In the genomic region with DNA sequence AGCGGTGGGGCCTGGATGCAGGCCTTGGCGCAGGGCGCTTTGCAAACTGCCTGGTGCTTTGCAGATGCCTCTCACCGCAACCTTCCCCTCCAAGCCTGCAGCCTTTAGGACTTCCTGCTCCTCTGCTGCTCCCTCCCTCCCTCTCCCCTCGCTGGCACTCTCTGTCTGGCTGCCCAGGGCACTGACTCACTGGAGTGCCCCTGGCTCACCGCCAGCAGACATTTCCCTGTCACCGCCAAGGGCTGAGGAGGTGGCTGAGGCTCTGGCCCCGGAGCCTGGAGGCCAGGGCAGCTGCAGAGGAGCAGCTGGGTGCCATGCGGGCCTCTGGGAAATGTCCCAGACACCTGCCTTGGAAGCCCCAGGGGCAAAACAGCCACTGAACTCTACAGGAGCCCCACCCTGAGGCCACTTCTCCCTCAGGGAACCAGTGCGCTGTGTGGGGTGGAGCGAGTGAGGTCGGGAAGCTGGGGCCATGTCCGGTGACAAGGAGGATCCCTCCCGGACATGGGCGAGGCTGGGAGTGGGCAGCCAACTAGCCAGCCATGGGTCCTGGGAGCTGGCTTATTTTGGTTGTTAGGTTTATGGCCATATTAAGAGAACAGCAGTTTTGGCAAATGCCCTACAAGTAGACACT, we compare ENCODE assay signal across 8 cellular contexts. TPM values are rescaled to one million over a fixed set of nuclear protein-coding genes. Genes with fewer than 3 reads are reported as not detected.
A peak's percentile ranks its signal among the peaks of the same experiment; 100 is the strongest.
DNase-seq lines count a peak whose midpoint lies in the region; ATAC-seq and TF ChIP-seq lines count a peak whose summit lies in the region.

No MANE protein-coding gene starts in this region.

- H3K27me3 ChIP-seq in skeletal muscle satellite cell (ENCODE audit: control insufficient read depth, insufficient read depth, low read length) = no peaks in the 10 kb centered on the region

- no peak for TF ChIP-seq CTCF in glutamatergic neuron (IDR thresholded peaks at IDR 0.05; ENCODE audit: partially characterized antibody, unreplicated experiment)

- peaks cover 5% of the 10 kb centered on the region for H3K9me3 Mint-ChIP-seq in glutamatergic neuron (ENCODE audit: unreplicated experiment)

- intact Hi-C loops in Right ventricle myocardium superior (cut with DNase I) = loop anchor here (10.0 kb wide), 1 partner anchor 978 kb away; no protein-coding TSS in a partner anchor

- no peak overlapping the region for H3K27ac Mint-ChIP-seq in glutamatergic neuron (ENCODE audit: unreplicated experiment)

- H3K4me3 ChIP-seq in skeletal muscle satellite cell (ENCODE audit: low read length) = peak overlapping the region; percentile 54

- H3K27me3 Mint-ChIP-seq in glutamatergic neuron (ENCODE audit: unreplicated experiment) = peaks cover 10% of the 10 kb centered on the region

- ATAC-seq in HG03442 (IDR thresholded peaks at IDR 0.05; ENCODE audit: unreplicated experiment) (peak; percentile 33), Right ventricle myocardium superior (ENCODE audit: poor library complexity) (peak; percentile 95)

- peak overlapping the region; percentile 56 for H3K9ac ChIP-seq in skeletal muscle satellite cell (ENCODE audit: low read depth, low read length)

- peaks cover 18% of the 10 kb centered on the region for H3K4me1 ChIP-seq in skeletal muscle satellite cell (ENCODE audit: control insufficient read depth, insufficient read depth, low read length)

- H3K9me3 ChIP-seq in skeletal muscle satellite cell (replicated peaks; ENCODE audit: low read length) = no peaks in the 10 kb centered on the region

- H3K4me2 ChIP-seq in skeletal muscle satellite cell (ENCODE audit: low read length) = peak overlapping the region; percentile 75

- peaks cover 3% of the 10 kb centered on the region for H3K4me1 Mint-ChIP-seq in glutamatergic neuron (ENCODE audit: low read depth, unreplicated experiment)

- H3K36me3 ChIP-seq in skeletal muscle satellite cell (ENCODE audit: insufficient read depth, low read length) = no peaks in the 10 kb centered on the region

- H3K36me3 Mint-ChIP-seq in glutamatergic neuron (ENCODE audit: unreplicated experiment) = no peaks in the 10 kb centered on the region

- DNase-seq in DMS153 (lab: John Stamatoyannopoulos, UW) = peak; percentile 98
- DNase-seq in NCI-H748 treated with DMSO at 0.1 percent for 48 hours (lab: John Stamatoyannopoulos, UW) = peak; percentile 75
- DNase-seq in activated T-helper 9 cell treated with anti-CD3 and anti-CD28 coated beads, Interleukin-2, amount 50 U/mL, for 16 hours (ENCODE audit: low read depth) = peak; percentile 8
- peak; percentile 91 for DNase-seq in Right ventricle myocardium superior
- no peak for DNase-seq in effector CD4-positive, alpha-beta T cell
- no peak for DNase-seq in glutamatergic neuron

- H3K4me3 Mint-ChIP-seq in glutamatergic neuron (ENCODE audit: unreplicated experiment) = no peak overlapping the region

RNA-seq across cellular contexts. Expression of a gene that starts 53.4 kb away (rescaled TPM):
- total RNA-seq in Right ventricle myocardium superior (10.8 TPM), glutamatergic neuron (ENCODE audit: unreplicated experiment) (23.7 TPM)
- total RNA-seq in skeletal muscle satellite cell (2012; rRNA removed) = 14.6 and 16.5 TPM in 2 replicates

Comparison
In these comparisons a context has a peak if more than half of its experiments do, and no peak if none do; other contexts are left out.
1. DNase-seq: peak in DMS153 (single experiment), NCI-H748 treated with DMSO at 0.1 percent for 48 hours (single experiment), activated T-helper 9 cell treated with anti-CD3 and anti-CD28 coated beads, Interleukin-2, amount 50 U/mL, for 16 hours (single experiment) and Right ventricle myocardium superior (single experiment); none in effector CD4-positive, alpha-beta T cell (single experiment) and glutamatergic neuron (single experiment).